ENCODE assay signal across 22 cellular contexts in genomic region chr2:147530033-147530432, GRCh38.
A peak's percentile ranks its signal among the peaks of the same experiment; 100 is the strongest.
DNase-seq lines count a peak whose midpoint lies in the region; ATAC-seq, FAIRE-seq and TF ChIP-seq lines count a peak whose summit lies in the region.
"Had no signal": no experiment of that assay in that cellular context is flagged by ENCODE, and none has a peak within 500 bp of the region (broad histone marks: within the 10 kb centered on the region; RNA-seq: fewer than 3 reads in every experiment).

No MANE protein-coding gene starts in this region.

- no peak overlapping the region for H3K27ac ChIP-seq in kidney (ENCODE audit: low read depth in 2 of 2, low read length in 2 of 2)
- H3K27ac ChIP-seq: 22Rv1; A549; BLaER1 treated with 17β-estradiol and CSF1 and Interleukin-3, amounts not matched to agents 10 nM and 100 nM; C4-2B had no signal

- DNase-seq in NCI-H1105 treated with DMSO at 0.1 percent for 48 hours (lab: John Stamatoyannopoulos, UW) (peak; percentile 8), NCI-H1105 (lab: John Stamatoyannopoulos, UW) (no peak), bronchial epithelial cell (ENCODE audit: low read depth) (peak; percentile 59), kidney (no peak), NCI-H2227 (lab: John Stamatoyannopoulos, UW; ENCODE audit: unreplicated experiment) (no peak), NCI-H187 (lab: John Stamatoyannopoulos, UW) (no peak)
- DNase-seq: AML-193; Caco-2; Calu3; CD4-positive, alpha-beta T cell; CD8-positive, alpha-beta T cell; DMS79 treated with DMSO at 0.1 percent for 48 hours; GF-D8 had no signal

- no peak overlapping the region for H3K4me3 ChIP-seq in bronchial epithelial cell (ENCODE audit: low read depth, low read length)
- no peak overlapping the region for H3K4me3 ChIP-seq in kidney (ENCODE audit: low read length in 2 of 2)
- H3K4me3 ChIP-seq: A549; BLaER1 treated with 17β-estradiol and CSF1 and Interleukin-3, amounts not matched to agents 10 nM and 100 nM had no signal

- FAIRE-seq in bronchial epithelial cell (lab: Jason Lieb, UNC): no peak
- FAIRE-seq in kidney (lab: Jason Lieb, UNC): peak; percentile 47
- FAIRE-seq: A549, D721Med, G401.6, GM12891, GM19239 had no signal

- H3K36me3 ChIP-seq in bronchial epithelial cell (ENCODE audit: control insufficient read depth, insufficient read depth, low read length): no peaks in the 10 kb centered on the region
- H3K36me3 ChIP-seq in kidney (ENCODE audit: control insufficient read depth in 1 of 2, insufficient read depth in 2 of 2, low read length in 2 of 2): no peaks in the 10 kb centered on the region
- H3K36me3 ChIP-seq: BLaER1 treated with 17β-estradiol and CSF1 and Interleukin-3, amounts not matched to agents 10 nM and 100 nM had no signal

- no peaks in the 10 kb centered on the region for H3K4me1 ChIP-seq in kidney (ENCODE audit: control insufficient read depth in 1 of 2, insufficient read depth in 1 of 2, low read depth in 1 of 2, low read length in 2 of 2)
- H3K4me1 ChIP-seq: A549, Caco-2 had no signal

- no peak for ATAC-seq in GM21529 (IDR thresholded peaks at IDR 0.05; ENCODE audit: unreplicated experiment)
- ATAC-seq: A549; CD8-positive, alpha-beta T cell had no signal

- no peaks in the 10 kb centered on the region for H3K27me3 ChIP-seq in bronchial epithelial cell (ENCODE audit: control insufficient read depth, insufficient read depth, low read length)
- H3K27me3 ChIP-seq: BLaER1 treated with 17β-estradiol and CSF1 and Interleukin-3, amounts not matched to agents 10 nM and 100 nM had no signal

- TF ChIP-seq CTCF in bronchial epithelial cell (IDR thresholded peaks at IDR 0.05; ENCODE audit: insufficient read depth, low read length, severe bottlenecking) (no peak), kidney (IDR thresholded peaks at IDR 0.05; ENCODE audit: borderline replicate concordance, extremely low read depth, insufficient read depth) (no peak)

- no peak overlapping the region for H3K9ac ChIP-seq in kidney (ENCODE audit: low read length in 2 of 2)
- H3K9ac ChIP-seq: BLaER1 treated with 17β-estradiol and CSF1 and Interleukin-3, amounts not matched to agents 10 nM and 100 nM had no signal

- H3K9me3 ChIP-seq in kidney (ENCODE audit: control insufficient read depth in 1 of 2, low read length in 2 of 2): no peaks in the 10 kb centered on the region
- H3K9me3 ChIP-seq: A549; BLaER1 treated with 17β-estradiol and CSF1 and Interleukin-3, amounts not matched to agents 10 nM and 100 nM; Caco-2 had no signal

- intact Hi-C loops in kidney (cut with DNase I): no loop called here

Comparison
In these comparisons a context has a peak if more than half of its experiments do, and no peak if none do; other contexts are left out.
1. DNase-seq: peak in NCI-H1105 treated with DMSO at 0.1 percent for 48 hours (single experiment) and bronchial epithelial cell (single experiment); none in NCI-H1105 (single experiment), kidney (single experiment), NCI-H2227 (single experiment) and NCI-H187 (0 of 2).